Comparison of ENCODE assay signal across 1 cellular context in the genomic region with DNA sequence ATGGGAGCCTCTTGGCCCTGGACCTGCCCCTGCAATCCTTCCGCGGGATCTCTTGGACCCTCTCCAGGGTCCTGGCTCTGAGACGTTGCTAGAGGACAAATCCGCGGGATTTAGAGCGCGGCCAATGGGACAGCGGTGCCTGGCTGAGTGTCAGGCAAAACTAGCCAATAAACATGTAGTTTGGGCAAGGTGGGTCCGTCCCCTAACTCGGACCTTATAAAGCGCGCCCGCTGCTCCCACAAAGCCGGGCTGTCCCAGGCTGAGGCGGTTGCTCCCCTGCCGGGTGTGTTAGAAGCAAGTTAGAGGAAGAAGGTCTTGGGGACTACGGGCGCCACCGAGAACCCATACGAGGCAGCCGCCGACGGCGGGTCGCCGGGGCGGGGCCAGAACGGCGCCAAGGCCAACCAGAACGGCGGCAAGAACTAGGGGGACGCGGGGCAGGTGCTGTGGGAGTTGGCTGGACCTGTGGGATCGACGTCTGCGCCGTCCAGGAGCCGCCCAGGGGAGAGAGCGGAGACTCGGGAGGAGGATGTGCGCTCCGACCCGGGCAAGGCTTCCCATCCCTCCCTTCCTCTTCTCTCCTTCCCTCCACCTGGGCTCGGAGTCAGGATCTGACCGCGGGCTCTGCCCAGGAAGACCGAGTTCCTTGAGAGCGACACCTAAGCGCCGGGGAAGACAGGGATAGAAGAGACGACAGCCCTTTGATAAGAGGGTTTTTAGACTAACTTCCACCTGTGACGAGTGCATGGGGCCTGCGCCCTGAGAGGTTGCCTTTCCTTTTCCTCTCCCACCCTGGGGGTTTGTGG.
A peak's percentile ranks its signal among the peaks of the same experiment; 100 is the strongest.
TF ChIP-seq lines count a peak whose summit lies in the region.

No MANE protein-coding gene starts in this region.

TF ChIP-seq in HEK293, 187 proteins besides CTCF, POLR2A, EP300 and RAD21 (continued from another document and continues in another):
- TF ChIP-seq, protein P1, sequence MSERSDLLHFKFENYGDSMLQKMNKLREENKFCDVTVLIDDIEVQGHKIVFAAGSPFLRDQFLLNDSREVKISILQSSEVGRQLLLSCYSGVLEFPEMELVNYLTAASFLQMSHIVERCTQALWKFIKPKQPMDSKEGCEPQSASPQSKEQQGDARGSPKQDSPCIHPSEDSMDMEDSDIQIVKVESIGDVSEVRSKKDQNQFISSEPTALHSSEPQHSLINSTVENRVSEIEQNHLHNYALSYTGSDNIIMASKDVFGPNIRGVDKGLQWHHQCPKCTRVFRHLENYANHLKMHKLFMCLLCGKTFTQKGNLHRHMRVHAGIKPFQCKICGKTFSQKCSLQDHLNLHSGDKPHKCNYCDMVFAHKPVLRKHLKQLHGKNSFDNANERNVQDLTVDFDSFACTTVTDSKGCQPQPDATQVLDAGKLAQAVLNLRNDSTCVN (tag by site-specific recombination; optimal IDR thresholded peaks at IDR 0.05), result peak; percentile 66
- TF ChIP-seq, protein P2, sequence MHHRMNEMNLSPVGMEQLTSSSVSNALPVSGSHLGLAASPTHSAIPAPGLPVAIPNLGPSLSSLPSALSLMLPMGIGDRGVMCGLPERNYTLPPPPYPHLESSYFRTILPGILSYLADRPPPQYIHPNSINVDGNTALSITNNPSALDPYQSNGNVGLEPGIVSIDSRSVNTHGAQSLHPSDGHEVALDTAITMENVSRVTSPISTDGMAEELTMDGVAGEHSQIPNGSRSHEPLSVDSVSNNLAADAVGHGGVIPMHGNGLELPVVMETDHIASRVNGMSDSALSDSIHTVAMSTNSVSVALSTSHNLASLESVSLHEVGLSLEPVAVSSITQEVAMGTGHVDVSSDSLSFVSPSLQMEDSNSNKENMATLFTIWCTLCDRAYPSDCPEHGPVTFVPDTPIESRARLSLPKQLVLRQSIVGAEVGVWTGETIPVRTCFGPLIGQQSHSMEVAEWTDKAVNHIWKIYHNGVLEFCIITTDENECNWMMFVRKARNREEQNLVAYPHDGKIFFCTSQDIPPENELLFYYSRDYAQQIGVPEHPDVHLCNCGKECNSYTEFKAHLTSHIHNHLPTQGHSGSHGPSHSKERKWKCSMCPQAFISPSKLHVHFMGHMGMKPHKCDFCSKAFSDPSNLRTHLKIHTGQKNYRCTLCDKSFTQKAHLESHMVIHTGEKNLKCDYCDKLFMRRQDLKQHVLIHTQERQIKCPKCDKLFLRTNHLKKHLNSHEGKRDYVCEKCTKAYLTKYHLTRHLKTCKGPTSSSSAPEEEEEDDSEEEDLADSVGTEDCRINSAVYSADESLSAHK (tag by site-specific recombination; IDR thresholded peaks at IDR 0.05), result no peak
- no peak for TF ChIP-seq ZNF324 (tag by site-specific recombination; IDR thresholded peaks at IDR 0.05)
- TF ChIP-seq, protein P3, sequence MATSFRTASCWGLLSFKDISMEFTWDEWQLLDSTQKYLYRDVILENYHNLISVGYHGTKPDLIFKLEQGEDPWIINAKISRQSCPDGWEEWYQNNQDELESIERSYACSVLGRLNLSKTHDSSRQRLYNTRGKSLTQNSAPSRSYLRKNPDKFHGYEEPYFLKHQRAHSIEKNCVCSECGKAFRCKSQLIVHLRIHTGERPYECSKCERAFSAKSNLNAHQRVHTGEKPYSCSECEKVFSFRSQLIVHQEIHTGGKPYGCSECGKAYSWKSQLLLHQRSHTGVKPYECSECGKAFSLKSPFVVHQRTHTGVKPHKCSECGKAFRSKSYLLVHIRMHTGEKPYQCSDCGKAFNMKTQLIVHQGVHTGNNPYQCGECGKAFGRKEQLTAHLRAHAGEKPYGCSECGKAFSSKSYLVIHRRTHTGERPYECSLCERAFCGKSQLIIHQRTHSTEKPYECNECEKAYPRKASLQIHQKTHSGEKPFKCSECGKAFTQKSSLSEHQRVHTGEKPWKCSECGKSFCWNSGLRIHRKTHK (tag by site-specific recombination; IDR thresholded peaks at IDR 0.05), result no peak
- 0 out of 2 replicates have a peak, but pooled peaks have one; percentile 15 for TF ChIP-seq ZNF2 (tag by site-specific recombination; IDR thresholded peaks at IDR 0.05)
- peak; percentile 97 for TF ChIP-seq ZNF341 (tag by site-specific recombination; IDR thresholded peaks at IDR 0.05; ENCODE audit: low read depth)
- no peak for TF ChIP-seq ZNF530 (tag by site-specific recombination; IDR thresholded peaks at IDR 0.05; ENCODE audit: low read depth)
- no peak for TF ChIP-seq ZNF202 (tag by site-specific recombination; IDR thresholded peaks at IDR 0.05; ENCODE audit: borderline replicate concordance)
- no peak for TF ChIP-seq ZNF658 (tag by site-specific recombination; IDR thresholded peaks at IDR 0.05)
- TF ChIP-seq, protein P4, sequence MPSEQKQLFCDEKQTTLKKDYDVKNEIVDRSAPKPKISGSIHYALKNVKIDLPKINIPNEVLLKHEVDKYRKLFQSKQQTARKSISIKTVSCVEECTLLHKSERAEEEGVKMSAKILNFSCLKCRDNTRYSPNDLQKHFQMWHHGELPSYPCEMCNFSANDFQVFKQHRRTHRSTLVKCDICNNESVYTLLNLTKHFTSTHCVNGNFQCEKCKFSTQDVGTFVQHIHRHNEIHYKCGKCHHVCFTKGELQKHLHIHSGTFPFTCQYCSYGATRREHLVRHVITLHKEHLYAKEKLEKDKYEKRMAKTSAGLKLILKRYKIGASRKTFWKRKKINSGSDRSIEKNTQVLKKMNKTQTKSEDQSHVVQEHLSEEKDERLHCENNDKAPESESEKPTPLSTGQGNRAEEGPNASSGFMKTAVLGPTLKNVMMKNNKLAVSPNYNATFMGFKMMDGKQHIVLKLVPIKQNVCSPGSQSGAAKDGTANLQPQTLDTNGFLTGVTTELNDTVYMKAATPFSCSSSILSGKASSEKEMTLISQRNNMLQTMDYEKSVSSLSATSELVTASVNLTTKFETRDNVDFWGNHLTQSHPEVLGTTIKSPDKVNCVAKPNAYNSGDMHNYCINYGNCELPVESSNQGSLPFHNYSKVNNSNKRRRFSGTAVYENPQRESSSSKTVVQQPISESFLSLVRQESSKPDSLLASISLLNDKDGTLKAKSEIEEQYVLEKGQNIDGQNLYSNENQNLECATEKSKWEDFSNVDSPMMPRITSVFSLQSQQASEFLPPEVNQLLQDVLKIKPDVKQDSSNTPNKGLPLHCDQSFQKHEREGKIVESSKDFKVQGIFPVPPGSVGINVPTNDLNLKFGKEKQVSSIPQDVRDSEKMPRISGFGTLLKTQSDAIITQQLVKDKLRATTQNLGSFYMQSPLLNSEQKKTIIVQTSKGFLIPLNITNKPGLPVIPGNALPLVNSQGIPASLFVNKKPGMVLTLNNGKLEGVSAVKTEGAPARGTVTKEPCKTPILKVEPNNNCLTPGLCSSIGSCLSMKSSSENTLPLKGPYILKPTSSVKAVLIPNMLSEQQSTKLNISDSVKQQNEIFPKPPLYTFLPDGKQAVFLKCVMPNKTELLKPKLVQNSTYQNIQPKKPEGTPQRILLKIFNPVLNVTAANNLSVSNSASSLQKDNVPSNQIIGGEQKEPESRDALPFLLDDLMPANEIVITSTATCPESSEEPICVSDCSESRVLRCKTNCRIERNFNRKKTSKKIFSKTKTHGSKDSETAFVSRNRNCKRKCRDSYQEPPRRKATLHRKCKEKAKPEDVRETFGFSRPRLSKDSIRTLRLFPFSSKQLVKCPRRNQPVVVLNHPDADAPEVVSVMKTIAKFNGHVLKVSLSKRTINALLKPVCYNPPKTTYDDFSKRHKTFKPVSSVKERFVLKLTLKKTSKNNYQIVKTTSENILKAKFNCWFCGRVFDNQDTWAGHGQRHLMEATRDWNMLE (tag by site-specific recombination; conservative IDR thresholded peaks at IDR 0.05; ENCODE audit: low read depth), result no peak
- TF ChIP-seq OVOL3 (tag by site-specific recombination; IDR thresholded peaks at IDR 0.05), result no peak
- TF ChIP-seq, protein P5, sequence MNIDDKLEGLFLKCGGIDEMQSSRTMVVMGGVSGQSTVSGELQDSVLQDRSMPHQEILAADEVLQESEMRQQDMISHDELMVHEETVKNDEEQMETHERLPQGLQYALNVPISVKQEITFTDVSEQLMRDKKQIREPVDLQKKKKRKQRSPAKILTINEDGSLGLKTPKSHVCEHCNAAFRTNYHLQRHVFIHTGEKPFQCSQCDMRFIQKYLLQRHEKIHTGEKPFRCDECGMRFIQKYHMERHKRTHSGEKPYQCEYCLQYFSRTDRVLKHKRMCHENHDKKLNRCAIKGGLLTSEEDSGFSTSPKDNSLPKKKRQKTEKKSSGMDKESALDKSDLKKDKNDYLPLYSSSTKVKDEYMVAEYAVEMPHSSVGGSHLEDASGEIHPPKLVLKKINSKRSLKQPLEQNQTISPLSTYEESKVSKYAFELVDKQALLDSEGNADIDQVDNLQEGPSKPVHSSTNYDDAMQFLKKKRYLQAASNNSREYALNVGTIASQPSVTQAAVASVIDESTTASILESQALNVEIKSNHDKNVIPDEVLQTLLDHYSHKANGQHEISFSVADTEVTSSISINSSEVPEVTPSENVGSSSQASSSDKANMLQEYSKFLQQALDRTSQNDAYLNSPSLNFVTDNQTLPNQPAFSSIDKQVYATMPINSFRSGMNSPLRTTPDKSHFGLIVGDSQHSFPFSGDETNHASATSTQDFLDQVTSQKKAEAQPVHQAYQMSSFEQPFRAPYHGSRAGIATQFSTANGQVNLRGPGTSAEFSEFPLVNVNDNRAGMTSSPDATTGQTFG (tag by site-specific recombination; IDR thresholded peaks at IDR 0.05; ENCODE audit: borderline replicate concordance), result no peak
- TF ChIP-seq, protein P6, sequence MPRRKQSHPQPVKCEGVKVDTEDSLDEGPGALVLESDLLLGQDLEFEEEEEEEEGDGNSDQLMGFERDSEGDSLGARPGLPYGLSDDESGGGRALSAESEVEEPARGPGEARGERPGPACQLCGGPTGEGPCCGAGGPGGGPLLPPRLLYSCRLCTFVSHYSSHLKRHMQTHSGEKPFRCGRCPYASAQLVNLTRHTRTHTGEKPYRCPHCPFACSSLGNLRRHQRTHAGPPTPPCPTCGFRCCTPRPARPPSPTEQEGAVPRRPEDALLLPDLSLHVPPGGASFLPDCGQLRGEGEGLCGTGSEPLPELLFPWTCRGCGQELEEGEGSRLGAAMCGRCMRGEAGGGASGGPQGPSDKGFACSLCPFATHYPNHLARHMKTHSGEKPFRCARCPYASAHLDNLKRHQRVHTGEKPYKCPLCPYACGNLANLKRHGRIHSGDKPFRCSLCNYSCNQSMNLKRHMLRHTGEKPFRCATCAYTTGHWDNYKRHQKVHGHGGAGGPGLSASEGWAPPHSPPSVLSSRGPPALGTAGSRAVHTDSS (tag by site-specific recombination; IDR thresholded peaks at IDR 0.05), result no peak
- TF ChIP-seq ZNF548 (tag by site-specific recombination; IDR thresholded peaks at IDR 0.05), result no peak
- no peak for TF ChIP-seq ZNF830 (tag by site-specific recombination; IDR thresholded peaks at IDR 0.05; ENCODE audit: low read depth)
- no peak for TF ChIP-seq ZNF10 (tag by site-specific recombination; IDR thresholded peaks at IDR 0.05)
- TF ChIP-seq ZNF350 (tag by site-specific recombination; IDR thresholded peaks at IDR 0.05), result no peak
- TF ChIP-seq KLF9 (tag by site-specific recombination; IDR thresholded peaks at IDR 0.05; ENCODE audit: low read depth), result 0 out of 2 replicates have a peak, but pooled peaks have one; percentile 26
- TF ChIP-seq, protein P7, sequence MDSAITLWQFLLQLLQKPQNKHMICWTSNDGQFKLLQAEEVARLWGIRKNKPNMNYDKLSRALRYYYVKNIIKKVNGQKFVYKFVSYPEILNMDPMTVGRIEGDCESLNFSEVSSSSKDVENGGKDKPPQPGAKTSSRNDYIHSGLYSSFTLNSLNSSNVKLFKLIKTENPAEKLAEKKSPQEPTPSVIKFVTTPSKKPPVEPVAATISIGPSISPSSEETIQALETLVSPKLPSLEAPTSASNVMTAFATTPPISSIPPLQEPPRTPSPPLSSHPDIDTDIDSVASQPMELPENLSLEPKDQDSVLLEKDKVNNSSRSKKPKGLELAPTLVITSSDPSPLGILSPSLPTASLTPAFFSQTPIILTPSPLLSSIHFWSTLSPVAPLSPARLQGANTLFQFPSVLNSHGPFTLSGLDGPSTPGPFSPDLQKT (IDR thresholded peaks at IDR 0.05; ENCODE audit: borderline replicate concordance, low read depth, low read length), result no peak
- TF ChIP-seq, protein P8, sequence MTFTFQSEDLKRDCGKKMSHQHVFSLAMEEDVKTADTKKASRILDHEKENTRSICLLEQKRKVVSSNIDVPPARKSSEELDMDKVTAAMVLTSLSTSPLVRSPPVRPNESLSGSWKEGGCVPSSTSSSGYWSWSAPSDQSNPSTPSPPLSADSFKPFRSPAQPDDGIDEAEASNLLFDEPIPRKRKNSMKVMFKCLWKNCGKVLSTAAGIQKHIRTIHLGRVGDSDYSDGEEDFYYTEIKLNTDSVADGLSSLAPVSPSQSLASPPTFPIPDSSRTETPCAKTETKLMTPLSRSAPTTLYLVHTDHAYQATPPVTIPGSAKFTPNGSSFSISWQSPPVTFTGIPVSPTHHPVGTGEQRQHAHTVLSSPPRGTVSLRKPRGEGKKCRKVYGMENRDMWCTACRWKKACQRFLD (tag by site-specific recombination; IDR thresholded peaks at IDR 0.05), result no peak
- TF ChIP-seq ZNF23 (tag by site-specific recombination; IDR thresholded peaks at IDR 0.05; ENCODE audit: borderline replicate concordance), result no peak
- no peak for TF ChIP-seq ZNF629 (tag by site-specific recombination; IDR thresholded peaks at IDR 0.05)
- TF ChIP-seq ZNF701 (tag by site-specific recombination; IDR thresholded peaks at IDR 0.05), result no peak
- no peak for TF ChIP-seq ZNF138 (tag by site-specific recombination; IDR thresholded peaks at IDR 0.05; ENCODE audit: borderline replicate concordance)
- TF ChIP-seq ZNF311 (tag by site-specific recombination; IDR thresholded peaks at IDR 0.05; ENCODE audit: borderline replicate concordance), result no peak
- TF ChIP-seq ZNF596 (tag by site-specific recombination; IDR thresholded peaks at IDR 0.05), result no peak
- no peak for TF ChIP-seq ZNF239 (tag by site-specific recombination; IDR thresholded peaks at IDR 0.05)
- TF ChIP-seq ZBTB8A (tag by site-specific recombination; IDR thresholded peaks at IDR 0.05), result peak; percentile 94
- TF ChIP-seq REPIN1 (tag by site-specific recombination; IDR thresholded peaks at IDR 0.05; ENCODE audit: low read depth), result no peak
- TF ChIP-seq ZIC2 (tag by site-specific recombination; IDR thresholded peaks at IDR 0.05), result no peak; the same call in none of the 2 replicates
- no peak for TF ChIP-seq ZFP3 (tag by site-specific recombination; IDR thresholded peaks at IDR 0.05; ENCODE audit: low read depth)
- TF ChIP-seq KLF7 (tag by site-specific recombination; IDR thresholded peaks at IDR 0.05; ENCODE audit: borderline replicate concordance), result 0 out of 2 replicates have a peak, but pooled peaks have one; percentile 31
- no peak for TF ChIP-seq ZNF654 (tag by site-specific recombination; IDR thresholded peaks at IDR 0.05; ENCODE audit: low read depth)
- no peak for TF ChIP-seq ZNF221 (tag by site-specific recombination; IDR thresholded peaks at IDR 0.05; ENCODE audit: borderline replicate concordance)
- peak; percentile 74 for TF ChIP-seq IKZF3 (tag by site-specific recombination; IDR thresholded peaks at IDR 0.05)
- TF ChIP-seq BCL11B (tag by site-specific recombination; IDR thresholded peaks at IDR 0.05; ENCODE audit: low read depth), result no peak
- TF ChIP-seq, protein P9, sequence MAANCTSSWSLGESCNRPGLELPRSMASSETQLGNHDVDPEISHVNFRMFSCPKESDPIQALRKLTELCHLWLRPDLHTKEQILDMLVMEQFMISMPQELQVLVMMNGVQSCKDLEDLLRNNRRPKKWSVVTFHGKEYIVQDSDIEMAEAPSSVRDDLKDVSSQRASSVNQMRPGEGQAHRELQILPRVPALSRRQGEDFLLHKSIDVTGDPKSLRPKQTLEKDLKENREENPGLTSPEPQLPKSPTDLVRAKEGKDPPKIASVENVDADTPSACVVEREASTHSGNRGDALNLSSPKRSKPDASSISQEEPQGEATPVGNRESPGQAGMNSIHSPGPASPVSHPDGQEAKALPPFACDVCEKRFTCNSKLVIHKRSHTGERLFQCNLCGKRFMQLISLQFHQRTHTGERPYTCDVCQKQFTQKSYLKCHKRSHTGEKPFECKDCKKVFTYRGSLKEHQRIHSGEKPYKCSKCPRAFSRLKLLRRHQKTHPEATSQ (tag by site-specific recombination; IDR thresholded peaks at IDR 0.05), result no peak
- no peak for TF ChIP-seq BCL11A (tag by site-specific recombination; IDR thresholded peaks at IDR 0.05; ENCODE audit: low read depth)
- peak; percentile 93 for TF ChIP-seq SP2 (tag by site-specific recombination; IDR thresholded peaks at IDR 0.05)
- TF ChIP-seq ZNF16 (tag by site-specific recombination; IDR thresholded peaks at IDR 0.05; ENCODE audit: low read depth), result no peak
